Comparison of ENCODE assay signal across 7 cellular contexts in genomic region chr4:168440442-168441264, GRCh38. TPM values are rescaled to one million over a fixed set of nuclear protein-coding genes. Genes with fewer than 3 reads are reported as not detected.
DNase-seq lines count a peak whose midpoint lies in the region; ATAC-seq and TF ChIP-seq lines count a peak whose summit lies in the region.

No MANE protein-coding gene starts in this region.

- CTCF ChIA-PET in activated CD8-positive, alpha-beta T cell treated with anti-CD3 and anti-CD28 coated beads, Interleukin-2, amount 10 ng/mL, durations not matched to agents 7 days and 5 days (lab: Charles Lee): no interaction called here

- H3K27ac Mint-ChIP-seq in activated CD8-positive, alpha-beta T cell treated with anti-CD3 and anti-CD28 coated beads, Interleukin-2, amount 10 ng/mL, durations not matched to agents 7 days and 5 days: peak overlapping the region; percentile 2
- peak overlapping the region; percentile 1 for H3K27ac Mint-ChIP-seq in progenitor cell of endocrine pancreas

- peaks cover 50% of the 10 kb centered on the region for H3K36me3 Mint-ChIP-seq in activated CD8-positive, alpha-beta T cell treated with anti-CD3 and anti-CD28 coated beads, Interleukin-2, amount 10 ng/mL, durations not matched to agents 7 days and 5 days (ENCODE audit: low read depth)
- H3K36me3 Mint-ChIP-seq in progenitor cell of endocrine pancreas (ENCODE audit: insufficient read depth): no peaks in the 10 kb centered on the region

- no peak overlapping the region for H3K4me3 Mint-ChIP-seq in activated CD8-positive, alpha-beta T cell treated with anti-CD3 and anti-CD28 coated beads, Interleukin-2, amount 10 ng/mL, durations not matched to agents 7 days and 5 days
- no peak overlapping the region for H3K4me3 Mint-ChIP-seq in progenitor cell of endocrine pancreas (ENCODE audit: low read depth)

- POLR2A ChIA-PET in activated CD8-positive, alpha-beta T cell treated with anti-CD3 and anti-CD28 coated beads, Interleukin-2, amount 10 ng/mL, durations not matched to agents 7 days and 5 days (lab: Charles Lee): no interaction called here

- ATAC-seq in GM19395 (IDR thresholded peaks at IDR 0.05; ENCODE audit: unreplicated experiment) (peak; percentile 100), HG03095 (IDR thresholded peaks at IDR 0.05; ENCODE audit: unreplicated experiment) (peak; percentile 97), GM21526 (IDR thresholded peaks at IDR 0.05; ENCODE audit: low FRiP score, unreplicated experiment) (no peak)
- ATAC-seq in activated CD8-positive, alpha-beta T cell treated with anti-CD3 and anti-CD28 coated beads, Interleukin-2, amount 10 ng/mL, durations not matched to agents 7 days and 5 days: no peak

- H3K4me1 Mint-ChIP-seq in activated CD8-positive, alpha-beta T cell treated with anti-CD3 and anti-CD28 coated beads, Interleukin-2, amount 10 ng/mL, durations not matched to agents 7 days and 5 days (ENCODE audit: low read depth): peaks cover 3% of the 10 kb centered on the region
- peaks cover 6% of the 10 kb centered on the region for H3K4me1 Mint-ChIP-seq in progenitor cell of endocrine pancreas (ENCODE audit: low read depth)

- no peaks in the 10 kb centered on the region for H3K9me3 Mint-ChIP-seq in activated CD8-positive, alpha-beta T cell treated with anti-CD3 and anti-CD28 coated beads, Interleukin-2, amount 10 ng/mL, durations not matched to agents 7 days and 5 days (ENCODE audit: insufficient read depth)
- H3K9me3 Mint-ChIP-seq in progenitor cell of endocrine pancreas (ENCODE audit: low read depth): no peaks in the 10 kb centered on the region

- no peak for DNase-seq in activated CD8-positive, alpha-beta T cell treated with anti-CD3 and anti-CD28 coated beads, Interleukin-2, amount 10 ng/mL, durations not matched to agents 7 days and 5 days
- no peak for DNase-seq in progenitor cell of endocrine pancreas (ENCODE audit: low spot score, unreplicated experiment)
- no peak for DNase-seq in NCI-H1694 (lab: John Stamatoyannopoulos, UW)
- no peak for DNase-seq in NCI-H1417 treated with DMSO at 0.1 percent for 48 hours (lab: John Stamatoyannopoulos, UW)

- TF ChIP-seq CTCF in progenitor cell of endocrine pancreas (IDR thresholded peaks at IDR 0.05; ENCODE audit: unreplicated experiment): no peak

- H3K27me3 Mint-ChIP-seq in activated CD8-positive, alpha-beta T cell treated with anti-CD3 and anti-CD28 coated beads, Interleukin-2, amount 10 ng/mL, durations not matched to agents 7 days and 5 days (ENCODE audit: low read depth): no peaks in the 10 kb centered on the region
- H3K27me3 Mint-ChIP-seq in progenitor cell of endocrine pancreas: no peaks in the 10 kb centered on the region

RNA-seq across cellular contexts. Expression of gene DDX60L, which starts 39.6 kb away (rescaled TPM):
- total RNA-seq in activated CD8-positive, alpha-beta T cell treated with anti-CD3 and anti-CD28 coated beads, Interleukin-2, amount 10 ng/mL, durations not matched to agents 7 days and 5 days: 10 to 100 TPM; 59.3 to 61.1 TPM
- 1.1 and 1.2 TPM in 2 replicates for total RNA-seq in progenitor cell of endocrine pancreas

RNA-seq across cellular contexts. Expression of gene PALLD, which starts 56.2 kb away (rescaled TPM):
- total RNA-seq in activated CD8-positive, alpha-beta T cell treated with anti-CD3 and anti-CD28 coated beads, Interleukin-2, amount 10 ng/mL, durations not matched to agents 7 days and 5 days: 1 to 10 TPM; 1.2 to 1.3 TPM
- total RNA-seq in progenitor cell of endocrine pancreas: 43.2 and 46.5 TPM in 2 replicates

Comparison
In these comparisons a context has a peak if more than half of its experiments do, and no peak if none do; other contexts are left out.
1. ATAC-seq: peak in GM19395 (single experiment) and HG03095 (single experiment); none in activated CD8-positive, alpha-beta T cell treated with anti-CD3 and anti-CD28 coated beads, Interleukin-2, amount 10 ng/mL, durations not matched to agents 7 days and 5 days (single experiment) and GM21526 (single experiment).
2. RNA of gene DDX60L, which starts 39.6 kb away (total RNA-seq): 59.3 to 61.1 TPM in activated CD8-positive, alpha-beta T cell treated with anti-CD3 and anti-CD28 coated beads, Interleukin-2, amount 10 ng/mL, durations not matched to agents 7 days and 5 days; 1.1 to 1.2 TPM in progenitor cell of endocrine pancreas; every median in the first group is over 10 times any median in the second.
3. RNA of gene PALLD, which starts 56.2 kb away (total RNA-seq): 43.2 to 46.5 TPM in progenitor cell of endocrine pancreas; 1.2 to 1.3 TPM in activated CD8-positive, alpha-beta T cell treated with anti-CD3 and anti-CD28 coated beads, Interleukin-2, amount 10 ng/mL, durations not matched to agents 7 days and 5 days; every median in the first group is over 10 times any median in the second.